In genomic region chr1:19610282-19610978, GRCh38 we compare ENCODE assay signal across 28 cellular contexts. TPM values are rescaled to one million over a fixed set of nuclear protein-coding genes. Genes with fewer than 3 reads are reported as not detected.
A peak's percentile ranks its signal among the peaks of the same experiment; 100 is the strongest.
DNase-seq lines count a peak whose midpoint lies in the region; ATAC-seq and TF ChIP-seq lines count a peak whose summit lies in the region.
"Had no signal": no experiment of that assay in that cellular context is flagged by ENCODE, and none has a peak within 500 bp of the region (broad histone marks: within the 10 kb centered on the region; RNA-seq: fewer than 3 reads in every experiment).

No MANE protein-coding gene starts in this region.

- H3K27me3 ChIP-seq in GM23248 (replicated peaks; ENCODE audit: insufficient read depth) = no peaks in the 10 kb centered on the region
- H3K27me3 ChIP-seq: dorsolateral prefrontal cortex, heart right ventricle, right lobe of liver had no signal

- ATAC-seq in GM21723 (IDR thresholded peaks at IDR 0.05; ENCODE audit: unreplicated experiment) = no peak
- ATAC-seq in HG02763 (IDR thresholded peaks at IDR 0.05; ENCODE audit: unreplicated experiment) = no peak
- ATAC-seq: heart right ventricle, lower lobe of right lung, right lobe of liver had no signal

- H3K36me3 ChIP-seq in GM23248 (ENCODE audit: low read depth) = no peaks in the 10 kb centered on the region
- H3K36me3 ChIP-seq: right lobe of liver, WERI-Rb-1 had no signal

- H3K27ac ChIP-seq in GM23248 (no peak overlapping the region), VCaP (peak overlapping the region; percentile 63)
- H3K27ac ChIP-seq: dorsolateral prefrontal cortex, lower lobe of right lung, PC-9, right lobe of liver, WERI-Rb-1 had no signal

- no peaks in the 10 kb centered on the region for H3K9me2 ChIP-seq in GM23248 (ENCODE audit: insufficient read depth)

- no peak overlapping the region for H3K9ac ChIP-seq in GM23248

- no peak overlapping the region for H3K4me2 ChIP-seq in GM23248 (ENCODE audit: unreplicated experiment)
- H3K4me2 ChIP-seq: PC-9 had no signal

- DNase-seq in GM23248 (peak; percentile 52), fibroblast of the aortic adventitia (ENCODE audit: low read depth) (peak; percentile 40), renal cortical epithelial cell (ENCODE audit: low read depth) (peak; percentile 83), hepatic stellate cell (ENCODE audit: low spot score) (no peak)
- DNase-seq in activated T-cell treated with anti-CD3 and anti-CD28 coated beads, Interleukin-2, amount 50 U/mL, for 1 hour = no peak
- DNase-seq: activated CD4-positive, alpha-beta T cell treated with anti-CD3 and anti-CD28 coated beads, Interleukin-2, amount 50 U/mL, for 4 hours; activated CD8-positive, alpha-beta memory T cell treated with anti-CD3 and anti-CD28 coated beads, Interleukin-2, amount 50 U/mL, for 48 hours; activated gamma-delta T cell; caudate nucleus; dorsolateral prefrontal cortex; GDM1; GOT3; heart right ventricle; immature natural killer cell; Karpas-422; lower lobe of right lung; NCI-H2029; NCI-H226; PC-9; right lobe of liver; T-helper 2 cell; WERI-Rb-1 had no signal

- H3K9me3 ChIP-seq in GM23248 (ENCODE audit: low read depth) = no peaks in the 10 kb centered on the region
- H3K9me3 ChIP-seq: heart right ventricle, lower lobe of right lung, right lobe of liver had no signal

- peaks cover 23% of the 10 kb centered on the region; the same call in 1 of the 2 replicates for H3K4me1 ChIP-seq in GM23248 (ENCODE audit: insufficient read depth)

- H2AFZ ChIP-seq in GM23248 = no peak overlapping the region
- H2AFZ ChIP-seq: PC-9 had no signal

- H3K79me2 ChIP-seq in GM23248 (ENCODE audit: insufficient read depth) = peaks cover 100% of the 10 kb centered on the region

- 0 out of 2 replicates have a peak, but pooled peaks cover 9% of the 10 kb centered on the region for H4K20me1 ChIP-seq in GM23248 (ENCODE audit: insufficient read depth)

- in situ Hi-C loops in GM23248 (cut with MboI) = no loop called here

- H3K4me3 ChIP-seq in GM23248 (no peak overlapping the region), fibroblast of the aortic adventitia (ENCODE audit: low read depth, low read length) (no peak overlapping the region)
- H3K4me3 ChIP-seq: dorsolateral prefrontal cortex, heart right ventricle, lower lobe of right lung, PC-9, right lobe of liver had no signal

- 49% methylated on average over 8 of the region's 8 CpGs for WGBS in GM23248 (ENCODE audit: low coverage in 1 of 2, low lambda C conversion rate in 2 of 2, missing lambda C conversion rate in 2 of 2), 2 experiments

- H3F3A ChIP-seq in GM23248 (ENCODE audit: insufficient read depth) = peaks cover 9% of the 10 kb centered on the region

- TF ChIP-seq CTCF in VCaP (conservative IDR thresholded peaks at IDR 0.05) = no peak
- no peak for TF ChIP-seq CTCF in fibroblast of the aortic adventitia (IDR thresholded peaks at IDR 0.05; ENCODE audit: insufficient read depth, low read length)

RNA-seq across cellular contexts. Expression of gene NBL1, which starts 33.7 kb away (rescaled TPM):
- 201 and 290 TPM in 2 replicates for total RNA-seq in GM23248 (2014; rRNA removed; shearing (Covaris generic))
- polyA plus RNA-seq in GM23248 (2016; fragmentation: Nextera tagmentation; extraction: Ambion mirVana) = 239 and 259 TPM in 2 replicates
- total RNA-seq in fibroblast of the aortic adventitia (ENCODE audit: low replicate concordance) (105 and 178 TPM in 2 replicates), renal cortical epithelial cell (76.9 and 168 TPM in 2 replicates)
- polyA plus RNA-seq: CD14-positive monocyte had no signal

RNA-seq across cellular contexts. Expression of gene HTR6, which starts 54.2 kb away (rescaled TPM):
- not detected in 2 replicates for total RNA-seq in GM23248 (2014; rRNA removed; shearing (Covaris generic))
- 0.09 TPM in 1 of 2 replicates, not detected in the other for polyA plus RNA-seq in GM23248 (2016; fragmentation: Nextera tagmentation; extraction: Ambion mirVana)
- total RNA-seq in fibroblast of the aortic adventitia (ENCODE audit: low replicate concordance) (0.09 TPM in 1 of 2 replicates, not detected in the other), renal cortical epithelial cell (not detected in 2 replicates)
- total RNA-seq: heart right ventricle, lower lobe of right lung, omental fat pad, PC-9, right lobe of liver had no signal
- polyA plus RNA-seq: AG04450, CD14-positive monocyte, heart right ventricle, immature natural killer cell had no signal

Comparison
In these comparisons a context has a peak if more than half of its experiments do, and no peak if none do; other contexts are left out.
1. DNase-seq: peak in GM23248 (single experiment), fibroblast of the aortic adventitia (single experiment) and renal cortical epithelial cell (single experiment); none in hepatic stellate cell (single experiment) and activated T-cell treated with anti-CD3 and anti-CD28 coated beads, Interleukin-2, amount 50 U/mL, for 1 hour (single experiment).